ENCODE assay signal across 21 cellular contexts in the genomic region with DNA sequence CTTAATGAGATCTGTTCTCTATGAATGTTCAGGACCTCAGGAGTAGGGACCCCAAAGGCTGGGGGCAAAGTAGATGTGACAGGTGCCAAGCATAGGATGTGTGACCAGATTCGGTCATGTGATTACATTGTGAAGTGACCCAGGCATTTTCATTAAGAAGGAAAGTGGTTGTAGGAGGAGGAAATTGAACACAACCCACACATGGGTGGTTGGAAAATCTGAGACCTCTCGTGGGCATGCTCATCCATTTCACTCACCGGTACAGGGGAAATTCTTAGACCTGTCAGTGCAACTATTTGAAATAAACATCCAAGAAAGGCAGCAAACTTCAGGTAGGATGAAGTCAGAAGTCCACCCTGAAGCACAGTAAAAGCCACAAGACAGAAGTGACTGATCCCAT. TPM values are rescaled to one million over a fixed set of nuclear protein-coding genes. Genes with fewer than 3 reads are reported as not detected.
DNase-seq lines count a peak whose midpoint lies in the region; ATAC-seq, FAIRE-seq and TF ChIP-seq lines count a peak whose summit lies in the region.
"Had no signal": no experiment of that assay in that cellular context is flagged by ENCODE, and none has a peak within 500 bp of the region (broad histone marks: within the 10 kb centered on the region; RNA-seq: fewer than 3 reads in every experiment).

No MANE protein-coding gene starts in this region.

- CTCF ChIA-PET in activated CD4-positive, alpha-beta memory T cell treated with anti-CD3 and anti-CD28 coated beads for 36 hours (lab: Charles Lee): no interaction called here
- CTCF ChIA-PET in activated CD4-positive, alpha-beta memory T cell treated with anti-CD3 and anti-CD28 coated beads, Interleukin-2, amount 10 ng/mL, durations not matched to agents 7 days and 5 days (lab: Charles Lee): no interaction called here
- CTCF ChIA-PET in K562 (lab: Yijun Ruan, JAX; ENCODE audit: low intra/inter-chr PET ratio): no interaction called here

- H3K4me1 ChIP-seq in BLaER1 (peaks cover 20% of the 10 kb centered on the region), K562 (replicated peaks in 1 of 2; ENCODE audit: control insufficient read depth in 2 of 2, insufficient read depth in 2 of 2, low read length in 2 of 2) (no peaks in the 10 kb centered on the region)
- H3K4me1 ChIP-seq: A549 had no signal

- TF ChIP-seq POLR2A in K562 (conservative IDR thresholded peaks at IDR 0.05): no peak

- FAIRE-seq in K562 (lab: Jason Lieb, UNC): no peak
- FAIRE-seq: GM12891 had no signal

- H3K9me1 ChIP-seq in K562 (ENCODE audit: control insufficient read depth, insufficient read depth, low read length): no peaks in the 10 kb centered on the region

- H3K9me3 ChIP-seq in BLaER1 (no peaks in the 10 kb centered on the region), K562 (replicated peaks; ENCODE audit: control insufficient read depth, insufficient read depth, low read depth, low read length) (no peaks in the 10 kb centered on the region)
- H3K9me3 ChIP-seq: A549 had no signal

- no peaks in the 10 kb centered on the region for H3K27me3 ChIP-seq in BLaER1
- H3K27me3 ChIP-seq in K562 (ENCODE audit: control insufficient read depth in 2 of 2, insufficient read depth in 2 of 2, low read length in 2 of 2): no peaks in the 10 kb centered on the region

- H3K4me1 Mint-ChIP-seq in activated CD4-positive, alpha-beta memory T cell treated with anti-CD3 and anti-CD28 coated beads for 36 hours (ENCODE audit: low read depth): peaks cover 18% of the 10 kb centered on the region
- H3K4me1 Mint-ChIP-seq in activated CD4-positive, alpha-beta memory T cell treated with anti-CD3 and anti-CD28 coated beads, Interleukin-2, amount 10 ng/mL, durations not matched to agents 7 days and 5 days: no peaks in the 10 kb centered on the region
- H3K4me1 Mint-ChIP-seq in activated T-helper 1 cell treated with anti-CD3 and anti-CD28 coated beads, Interleukin-12 subunit alpha, Interleukin-12 subunit beta, Interleukin-2, Interleukin-4 antibody, amounts not matched to agents 30 ng/mL and 10 ng/mL and 1 ng/mL, durations not matched to agents 14 hours and 24 hours and 36 hours (ENCODE audit: low read depth): peaks cover 25% of the 10 kb centered on the region

- no peaks in the 10 kb centered on the region for H3K79me2 ChIP-seq in K562 (ENCODE audit: control insufficient read depth, insufficient read depth, low read length)

- no peak for TF ChIP-seq RAD21 in K562 (CRISPR knock-in tag; conservative IDR thresholded peaks at IDR 0.05 in 1 of 2, IDR thresholded peaks at IDR 0.05 in 1 of 2)

- H4K20me1 ChIP-seq in BLaER1 (no peaks in the 10 kb centered on the region), K562 (replicated peaks; ENCODE audit: control insufficient read depth, insufficient read depth, low read length) (no peaks in the 10 kb centered on the region)

- peak overlapping the region; percentile 40 for H3K27ac Mint-ChIP-seq in activated CD4-positive, alpha-beta memory T cell treated with anti-CD3 and anti-CD28 coated beads for 36 hours
- no peak overlapping the region for H3K27ac Mint-ChIP-seq in activated CD4-positive, alpha-beta memory T cell treated with anti-CD3 and anti-CD28 coated beads, Interleukin-2, amount 10 ng/mL, durations not matched to agents 7 days and 5 days
- H3K27ac Mint-ChIP-seq in activated T-helper 1 cell treated with anti-CD3 and anti-CD28 coated beads, Interleukin-12 subunit alpha, Interleukin-12 subunit beta, Interleukin-2, Interleukin-4 antibody, amounts not matched to agents 30 ng/mL and 10 ng/mL and 1 ng/mL, durations not matched to agents 14 hours and 24 hours and 36 hours: peak overlapping the region; percentile 79

- no peak for TF ChIP-seq EP300 in K562 (IDR thresholded peaks at IDR 0.05; ENCODE audit: low read length)

- H3K4me2 ChIP-seq in BLaER1 (peak overlapping the region; percentile 56), K562 (ENCODE audit: insufficient read depth, low read length) (no peak overlapping the region)
- H3K4me2 ChIP-seq: A549 had no signal

- H3K4me3 Mint-ChIP-seq in activated CD4-positive, alpha-beta memory T cell treated with anti-CD3 and anti-CD28 coated beads for 36 hours: no peak overlapping the region
- H3K4me3 Mint-ChIP-seq in activated CD4-positive, alpha-beta memory T cell treated with anti-CD3 and anti-CD28 coated beads, Interleukin-2, amount 10 ng/mL, durations not matched to agents 7 days and 5 days: no peak overlapping the region
- peak overlapping the region; percentile 57 for H3K4me3 Mint-ChIP-seq in activated T-helper 1 cell treated with anti-CD3 and anti-CD28 coated beads, Interleukin-12 subunit alpha, Interleukin-12 subunit beta, Interleukin-2, Interleukin-4 antibody, amounts not matched to agents 30 ng/mL and 10 ng/mL and 1 ng/mL, durations not matched to agents 14 hours and 24 hours and 36 hours

- ATAC-seq in K562: no peak
- ATAC-seq: A549, PC-3 had no signal

- no peaks in the 10 kb centered on the region for H3K27me3 Mint-ChIP-seq in activated CD4-positive, alpha-beta memory T cell treated with anti-CD3 and anti-CD28 coated beads for 36 hours
- H3K27me3 Mint-ChIP-seq in activated CD4-positive, alpha-beta memory T cell treated with anti-CD3 and anti-CD28 coated beads, Interleukin-2, amount 10 ng/mL, durations not matched to agents 7 days and 5 days: no peaks in the 10 kb centered on the region
- no peaks in the 10 kb centered on the region for H3K27me3 Mint-ChIP-seq in activated T-helper 1 cell treated with anti-CD3 and anti-CD28 coated beads, Interleukin-12 subunit alpha, Interleukin-12 subunit beta, Interleukin-2, Interleukin-4 antibody, amounts not matched to agents 30 ng/mL and 10 ng/mL and 1 ng/mL, durations not matched to agents 14 hours and 24 hours and 36 hours (ENCODE audit: insufficient read depth)

- H3K36me3 Mint-ChIP-seq in activated CD4-positive, alpha-beta memory T cell treated with anti-CD3 and anti-CD28 coated beads for 36 hours: peaks cover 19% of the 10 kb centered on the region
- H3K36me3 Mint-ChIP-seq in activated CD4-positive, alpha-beta memory T cell treated with anti-CD3 and anti-CD28 coated beads, Interleukin-2, amount 10 ng/mL, durations not matched to agents 7 days and 5 days (ENCODE audit: low read depth): peaks cover 28% of the 10 kb centered on the region
- H3K36me3 Mint-ChIP-seq in activated T-helper 1 cell treated with anti-CD3 and anti-CD28 coated beads, Interleukin-12 subunit alpha, Interleukin-12 subunit beta, Interleukin-2, Interleukin-4 antibody, amounts not matched to agents 30 ng/mL and 10 ng/mL and 1 ng/mL, durations not matched to agents 14 hours and 24 hours and 36 hours (ENCODE audit: low read depth): peaks cover 19% of the 10 kb centered on the region

- no peak overlapping the region for H3K4me3 ChIP-seq in BLaER1
- no peak overlapping the region for H3K4me3 ChIP-seq in K562
- H3K4me3 ChIP-seq: A549 had no signal

- in situ Hi-C loops in K562 (cut with MboI): loop anchor here (5.0 kb wide), 1 partner anchor 165 kb away; no protein-coding TSS in a partner anchor
- in situ Hi-C loops in GM13976 (cut with MboI; ENCODE audit: low sequenced_read_pairs, unreplicated experiment): loop anchor here (5.0 kb wide), 1 partner anchor 175 kb away; no protein-coding TSS in a partner anchor

- DNase-seq in activated CD4-positive, alpha-beta memory T cell treated with anti-CD3 and anti-CD28 coated beads for 36 hours: peak; percentile 56
- DNase-seq in activated CD4-positive, alpha-beta memory T cell treated with anti-CD3 and anti-CD28 coated beads, Interleukin-2, amount 10 ng/mL, durations not matched to agents 7 days and 5 days: no peak
- no peak for DNase-seq in activated T-helper 1 cell treated with anti-CD3 and anti-CD28 coated beads, Interleukin-12 subunit alpha, Interleukin-12 subunit beta, Interleukin-2, Interleukin-4 antibody, amounts not matched to agents 30 ng/mL and 10 ng/mL and 1 ng/mL, durations not matched to agents 14 hours and 24 hours and 36 hours (ENCODE audit: low spot score)
- DNase-seq in K562 (ENCODE audit: extremely low read depth in 1 of 4, low spot score in 3 of 4): no peak
- DNase-seq in GM13976 (ENCODE audit: low spot score): no peak
- DNase-seq in stimulated activated naive CD4-positive, alpha-beta T cell treated with Interleukin-2 at 50 U/mL for 16 hours (lab: John Stamatoyannopoulos, UW): no peak
- no peak for DNase-seq in NCI-H524 treated with DMSO at 0.1 percent for 48 hours (lab: John Stamatoyannopoulos, UW)
- DNase-seq: DMS 273 treated with DMSO at 0.1 percent for 48 hours, GF-D8, HCEC 1CT, KBM-7, NCI-H1436, NCI-H2029, NCI-H2171, NCI-H774, PC-3 had no signal

- H3K27ac ChIP-seq in BLaER1 (no peak overlapping the region), K562 (ENCODE audit: extremely low read depth, low read depth, low read length) (no peak overlapping the region)
- H3K27ac ChIP-seq: A549, C4-2B, RWPE1 had no signal

- H3K9ac ChIP-seq in BLaER1 (no peak overlapping the region), K562 (ENCODE audit: insufficient read depth in 1 of 2, low read depth in 2 of 2, low read length in 2 of 2) (no peak overlapping the region)

- no peak for TF ChIP-seq CTCF in K562 (IDR thresholded peaks at IDR 0.05 in 2 of 3, conservative IDR thresholded peaks at IDR 0.05 in 1 of 3; ENCODE audit: insufficient read depth in 2 of 3, low read depth in 1 of 3, low read length in 3 of 3)
- no peak for TF ChIP-seq CTCF in GM13976 (IDR thresholded peaks at IDR 0.05; ENCODE audit: borderline replicate concordance, control extremely low read depth, extremely low read depth, insufficient read depth, missing control alignments)

- 8% methylated on average over 3 of the region's 3 CpGs for WGBS in K562 (ENCODE audit: insufficient coverage, low coverage, missing lambda C conversion rate)

- no peaks in the 10 kb centered on the region for H3K9me3 Mint-ChIP-seq in activated CD4-positive, alpha-beta memory T cell treated with anti-CD3 and anti-CD28 coated beads for 36 hours
- no peaks in the 10 kb centered on the region for H3K9me3 Mint-ChIP-seq in activated CD4-positive, alpha-beta memory T cell treated with anti-CD3 and anti-CD28 coated beads, Interleukin-2, amount 10 ng/mL, durations not matched to agents 7 days and 5 days
- no peaks in the 10 kb centered on the region for H3K9me3 Mint-ChIP-seq in activated T-helper 1 cell treated with anti-CD3 and anti-CD28 coated beads, Interleukin-12 subunit alpha, Interleukin-12 subunit beta, Interleukin-2, Interleukin-4 antibody, amounts not matched to agents 30 ng/mL and 10 ng/mL and 1 ng/mL, durations not matched to agents 14 hours and 24 hours and 36 hours

- no peak overlapping the region for H2AFZ ChIP-seq in K562 (ENCODE audit: low read depth, low read length)

- POLR2A ChIA-PET in activated CD4-positive, alpha-beta memory T cell treated with anti-CD3 and anti-CD28 coated beads for 36 hours (lab: Charles Lee): no interaction called here
- POLR2A ChIA-PET in activated CD4-positive, alpha-beta memory T cell treated with anti-CD3 and anti-CD28 coated beads, Interleukin-2, amount 10 ng/mL, durations not matched to agents 7 days and 5 days (lab: Charles Lee): no interaction called here
- POLR2A ChIA-PET in K562 (lab: Yijun Ruan, JAX): no interaction called here

- H3K36me3 ChIP-seq in BLaER1: peaks cover 27% of the 10 kb centered on the region
- H3K36me3 ChIP-seq in K562 (ENCODE audit: control insufficient read depth, insufficient read depth, low read length): no peaks in the 10 kb centered on the region

- no TSS peak for BruUV-seq in K562 (replicated peaks; lab: Mats Ljungman, UMichigan)

- intact Hi-C loops in activated CD4-positive, alpha-beta memory T cell treated with anti-CD3 and anti-CD28 coated beads for 36 hours (cut with micrococcal nuclease): loop anchor here (1.0 to 5.0 kb wide), 2 partner anchors 45 to 63 kb away; partner anchors contain the start of gene CD99
- intact Hi-C loops in activated T-helper 1 cell treated with anti-CD3 and anti-CD28 coated beads, Interleukin-12 subunit alpha, Interleukin-12 subunit beta, Interleukin-2, Interleukin-4 antibody, amounts not matched to agents 30 ng/mL and 10 ng/mL and 1 ng/mL, durations not matched to agents 14 hours and 24 hours and 36 hours (cut with micrococcal nuclease): loop anchor here (1.0 kb wide), 3 partner anchors 44 to 63 kb away; partner anchors contain the start of gene CD99
- intact Hi-C loops in K562 (cut with micrococcal nuclease): no loop called here

RNA-seq across cellular contexts. Expression of gene CD99, which starts 43.5 kb away (rescaled TPM):
- 100 to 1,000 TPM; 282 to 283 TPM for total RNA-seq in activated CD4-positive, alpha-beta memory T cell treated with anti-CD3 and anti-CD28 coated beads for 36 hours
- 100 to 1,000 TPM; 389 to 410 TPM for total RNA-seq in activated CD4-positive, alpha-beta memory T cell treated with anti-CD3 and anti-CD28 coated beads, Interleukin-2, amount 10 ng/mL, durations not matched to agents 7 days and 5 days
- 421 and 437 TPM in 2 replicates for total RNA-seq in activated T-helper 1 cell treated with anti-CD3 and anti-CD28 coated beads, Interleukin-12 subunit alpha, Interleukin-12 subunit beta, Interleukin-2, Interleukin-4 antibody, amounts not matched to agents 30 ng/mL and 10 ng/mL and 1 ng/mL, durations not matched to agents 14 hours and 24 hours and 36 hours
- total RNA-seq in K562 (2011; cell fraction: chromatin; rRNA removed; ENCODE audit: low replicate concordance): 25.2 and 28.2 TPM in 2 replicates
- 23.9 and 33.5 TPM in 2 replicates for total RNA-seq in K562 (2011; cell fraction: nucleolus; rRNA removed)
- 36.3 and 51.0 TPM in 2 replicates for total RNA-seq in K562 (2011; cell fraction: nucleoplasm; rRNA removed)
- 46.4 and 55.3 TPM in 2 replicates for total RNA-seq in K562 (2014; rRNA removed)
- 23.6 and 23.9 TPM in 2 replicates for total RNA-seq in K562 (2014; rRNA removed; fragmentation: Illumina TruSeq; extraction: Trizol)
- 33.3 and 34.5 TPM in 2 replicates for total RNA-seq in K562 (2015; rRNA removed; fragmentation: Illumina TruSeq; extraction: Trizol)
- 41.2 and 42.3 TPM in 2 replicates for total RNA-seq in K562 (2021)
- polyA plus RNA-seq in K562 (2011; rRNA removed): 10.8 and 21.3 TPM in 2 replicates
- 29.0 and 37.1 TPM in 2 replicates for polyA plus RNA-seq in K562 (2011; cell fraction: cytosol; rRNA removed)
- 16.6 and 29.9 TPM in 2 replicates for polyA plus RNA-seq in K562 (2011; cell fraction: nucleus; rRNA removed)
- 55.5 and 80.3 TPM in 2 replicates for polyA plus RNA-seq in K562 (2012)
- 40.2 and 41.6 TPM in 2 replicates for polyA plus RNA-seq in K562 (2014; fragmentation: Illumina TruSeq; extraction: Trizol)
- polyA plus RNA-seq in K562 (2014; fragmentation: Nextera tagmentation; extraction: Ambion mirVana): 1 to 10 TPM; 5.0 to 5.6 TPM
- polyA plus RNA-seq in K562 (2014; rRNA removed): 38.4 and 41.5 TPM in 2 replicates
- polyA minus RNA-seq in K562 (2011; rRNA and poly(A)+ RNA removed): 8.0 and 17.6 TPM in 2 replicates
- 19.2 and 24.3 TPM in 2 replicates for polyA minus RNA-seq in K562 (2011; cell fraction: cytosol; rRNA and poly(A)+ RNA removed)
- polyA minus RNA-seq in K562 (2011; cell fraction: nucleus; rRNA and poly(A)+ RNA removed): 3.6 and 8.8 TPM in 2 replicates
